In genomic region chr17:49360796-49361128, GRCh38 we compare ENCODE assay signal across 8 cellular contexts. TPM values are rescaled to one million over a fixed set of nuclear protein-coding genes. Genes with fewer than 3 reads are reported as not detected.
A peak's percentile ranks its signal among the peaks of the same experiment; 100 is the strongest.
DNase-seq lines count a peak whose midpoint lies in the region; ATAC-seq and TF ChIP-seq lines count a peak whose summit lies in the region.

No MANE protein-coding gene starts in this region.

- DNase-seq in SHP77 treated with DMSO at 0.1 percent for 48 hours (lab: John Stamatoyannopoulos, UW) (peak; percentile 3), SHP77 (lab: John Stamatoyannopoulos, UW) (no peak), RWPE1 (ENCODE audit: low spot score) (peak; percentile 42), epithelial cell of esophagus (ENCODE audit: low read depth) (no peak), ovary (peak in 2 of 5 donors; percentile 19 to 31), GM10266 (ENCODE audit: extremely low spot score) (no peak)

- CTCF ChIA-PET in RWPE1 (lab: Yijun Ruan, JAX), result interaction anchor here (0.7 to 1.1 kb wide), 2 partner anchors 177 to 196 kb away, joined by 3 to 4 read pairs; no protein-coding TSS in a partner anchor

- POLR2A ChIA-PET in RWPE1 (lab: Yijun Ruan, JAX; ENCODE audit: low non-redundant PET), result no interaction called here

- H3K36me3 ChIP-seq in ovary, result no peaks in the 10 kb centered on the region

- no peaks in the 10 kb centered on the region for H3K27me3 ChIP-seq in ovary

- peaks cover 6% of the 10 kb centered on the region for H3K4me1 ChIP-seq in ovary (ENCODE audit: insufficient read depth)

- H3K9me3 ChIP-seq in ovary, result no peaks in the 10 kb centered on the region

- ATAC-seq in GM18861 (IDR thresholded peaks at IDR 0.05; ENCODE audit: unreplicated experiment) (no peak), HG03432 (IDR thresholded peaks at IDR 0.05; ENCODE audit: unreplicated experiment) (no peak)

- peak overlapping the region; percentile 93 for H3K27ac ChIP-seq in RWPE1
- H3K27ac ChIP-seq in ovary, result no peak overlapping the region

- TF ChIP-seq CTCF in RWPE1 (conservative IDR thresholded peaks at IDR 0.05; ENCODE audit: low read depth) (no peak), epithelial cell of esophagus (IDR thresholded peaks at IDR 0.05; ENCODE audit: insufficient read depth, low read depth, low read length, missing control alignments) (no peak), ovary (IDR thresholded peaks at IDR 0.05) (no peak), GM10266 (IDR thresholded peaks at IDR 0.05; ENCODE audit: control insufficient read depth, insufficient read depth, low read depth, missing control alignments) (no peak)

- WGBS in ovary, 3 donors, result 2 to 5% (median 3%) methylated on average over 8 of the region's 8 CpGs

- H3K4me3 ChIP-seq in epithelial cell of esophagus (ENCODE audit: low read length) (peak overlapping the region; percentile 72), ovary (peak overlapping the region; percentile 86)

- TF ChIP-seq EP300 in ovary (IDR thresholded peaks at IDR 0.05), result no peak

- TF ChIP-seq POLR2A in ovary (IDR thresholded peaks at IDR 0.05), result no peak

- intact Hi-C loops in ovary (cut with DNase I), result no loop called here

RNA-seq across cellular contexts. Expression of gene ZNF652, which starts 1.3 kb away (rescaled TPM):
- 10 to 100 TPM; 26.0 to 60.9 (median 52.4) TPM for total RNA-seq in ovary
- polyA plus RNA-seq in ovary, result 10 to 100 TPM; 17.1 to 19.4 TPM

RNA-seq across cellular contexts. Expression of gene PHB1, which starts 53.9 kb away (rescaled TPM):
- 100 to 1,000 TPM in 4 of 7 donors, 10 to 100 TPM in 3; 46.0 to 132 (median 106) TPM for total RNA-seq in ovary
- 100 to 1,000 TPM in 1 of 2 donors, 10 to 100 TPM in 1; 87.1 to 148 TPM for polyA plus RNA-seq in ovary

Comparison
In these comparisons a context has a peak if more than half of its experiments do, and no peak if none do; other contexts are left out.
1. DNase-seq: peak in SHP77 treated with DMSO at 0.1 percent for 48 hours (single experiment) and RWPE1 (single experiment); none in SHP77 (0 of 2), epithelial cell of esophagus (single experiment) and GM10266 (single experiment).